24 cellular contexts compared by ENCODE assay signal in genomic region chr16:5026664-5027063, GRCh38. TPM values are rescaled to one million over a fixed set of nuclear protein-coding genes. Genes with fewer than 3 reads are reported as not detected.
DNase-seq lines count a peak whose midpoint lies in the region.
"Had no signal": no experiment of that assay in that cellular context is flagged by ENCODE, and none has a peak within 500 bp of the region (broad histone marks: within the 10 kb centered on the region; RNA-seq: fewer than 3 reads in every experiment).

No MANE protein-coding gene starts in this region.

- H4K91ac ChIP-seq in neuronal stem cell (ENCODE audit: low read depth, low read length, poor library complexity), result no peak overlapping the region

- no peaks in the 10 kb centered on the region for H3K9me3 ChIP-seq in neuronal stem cell (replicated peaks in 1 of 2; ENCODE audit: control insufficient read depth in 2 of 2, insufficient read depth in 1 of 2, low read depth in 1 of 2, low read length in 2 of 2)
- H3K9me3 ChIP-seq: A549; BE2C; BLaER1 treated with 17β-estradiol and CSF1 and Interleukin-3, amounts not matched to agents 10 nM and 100 nM had no signal

- H3K9ac ChIP-seq in neuronal stem cell (ENCODE audit: low read depth, low read length, poor library complexity), result no peak overlapping the region
- H3K9ac ChIP-seq: BLaER1 treated with 17β-estradiol and CSF1 and Interleukin-3, amounts not matched to agents 10 nM and 100 nM; GM23248 had no signal

- H3K4ac ChIP-seq in neuronal stem cell (ENCODE audit: low read length), result no peak overlapping the region

- no peak overlapping the region for H3K18ac ChIP-seq in neuronal stem cell (ENCODE audit: low read length)

- H3K4me3 ChIP-seq in H7 (ENCODE audit: insufficient read depth, low read depth, low read length) (no peak overlapping the region), neuronal stem cell (ENCODE audit: low read length in 2 of 2) (no peak overlapping the region)
- H3K4me3 ChIP-seq: A549; BLaER1 treated with 17β-estradiol and CSF1 and Interleukin-3, amounts not matched to agents 10 nM and 100 nM; GM23248 had no signal

- H3K36me3 ChIP-seq in H7 (replicated peaks; ENCODE audit: control insufficient read depth, insufficient read depth, low read length) (no peaks in the 10 kb centered on the region), neuronal stem cell (replicated peaks in 1 of 2; ENCODE audit: control insufficient read depth in 2 of 2, insufficient read depth in 2 of 2, low read length in 2 of 2) (no peaks in the 10 kb centered on the region)
- H3K36me3 ChIP-seq: BE2C had no signal

- H3K23ac ChIP-seq in neuronal stem cell (ENCODE audit: low read depth, low read length, poor library complexity), result no peak overlapping the region

- no peak overlapping the region for H3K27ac ChIP-seq in neuronal stem cell (replicated peaks; ENCODE audit: low read length)
- H3K27ac ChIP-seq: A549; BLaER1 treated with 17β-estradiol and CSF1 and Interleukin-3, amounts not matched to agents 10 nM and 100 nM; GM23248 had no signal

- H3K79me1 ChIP-seq in neuronal stem cell (ENCODE audit: low read depth, low read length), result peaks cover 4% of the 10 kb centered on the region

- WGBS in neuronal stem cell (ENCODE audit: extremely low coverage in 2 of 2, insufficient read length in 2 of 2, insufficient replicate concordance in 1 of 2), 2 donors, result no CpG with 5 or more reads among the region's 8 CpGs

- no peak overlapping the region for H2BK12ac ChIP-seq in neuronal stem cell (ENCODE audit: low read length)

- no peaks in the 10 kb centered on the region for H3K27me3 ChIP-seq in H7 (ENCODE audit: control insufficient read depth, insufficient read depth, low read length)
- H3K27me3 ChIP-seq in neuronal stem cell (ENCODE audit: control insufficient read depth in 3 of 3, insufficient read depth in 3 of 3, low read depth in 1 of 3, low read length in 3 of 3), result no peaks in the 10 kb centered on the region
- H3K27me3 ChIP-seq: BLaER1 treated with 17β-estradiol and CSF1 and Interleukin-3, amounts not matched to agents 10 nM and 100 nM had no signal

- DNase-seq in H7 (peak; percentile 30), epidermal melanocyte (ENCODE audit: insufficient read length, low spot score) (peak; percentile 1), neuronal stem cell (ENCODE audit: low spot score) (no peak), posterior vena cava (ENCODE audit: low spot score) (peak; percentile 25), NCI-H1417 (lab: John Stamatoyannopoulos, UW) (no peak), cerebellar cortex (ENCODE audit: low spot score) (no peak), OCI-M2 (lab: John Stamatoyannopoulos, UW; ENCODE audit: unreplicated experiment) (no peak)
- DNase-seq in stimulated activated CD4-positive, alpha-beta T cell treated with anti-CD3 and anti-CD28 coated beads, Interleukin-4, amount 100 ng/mL, for 24 hours, result no peak
- DNase-seq: 8988T; ACHN; AML-193; BE2C; CD4-positive, alpha-beta T cell; DMS53; DMS79 treated with DMSO at 0.1 percent for 48 hours; GF-D8; GM23248; H9 had no signal

- H2BK120ac ChIP-seq in neuronal stem cell (ENCODE audit: low read depth, low read length), result no peak overlapping the region

- peak overlapping the region; percentile 24 for H2AK5ac ChIP-seq in neuronal stem cell (ENCODE audit: low read depth, low read length)

- H2AFZ ChIP-seq in neuronal stem cell (ENCODE audit: low read length), result no peak overlapping the region
- H2AFZ ChIP-seq: GM23248 had no signal

- no peak overlapping the region for H2BK5ac ChIP-seq in neuronal stem cell (ENCODE audit: low read length)

- no peak overlapping the region for H3K4me2 ChIP-seq in neuronal stem cell (ENCODE audit: insufficient read depth, low read length, poor library complexity, severe bottlenecking)
- H3K4me2 ChIP-seq: A549; BLaER1 treated with 17β-estradiol and CSF1 and Interleukin-3, amounts not matched to agents 10 nM and 100 nM had no signal

- H3K4me1 ChIP-seq in neuronal stem cell (ENCODE audit: control insufficient read depth in 2 of 2, insufficient read depth in 1 of 2, low read depth in 1 of 2, low read length in 2 of 2), result no peaks in the 10 kb centered on the region
- H3K4me1 ChIP-seq: BE2C had no signal

- no peak overlapping the region for H3K14ac ChIP-seq in neuronal stem cell (ENCODE audit: low read length)

- H2BK15ac ChIP-seq in neuronal stem cell (ENCODE audit: low read length), result peak overlapping the region; percentile 46

- H4K8ac ChIP-seq in neuronal stem cell (ENCODE audit: low read depth, low read length), result no peak overlapping the region

- intact Hi-C loops in posterior vena cava (cut with DNase I), result no loop called here

RNA-seq across cellular contexts. Expression of gene NAGPA, which starts 7.1 kb away (rescaled TPM):
- 11.9 and 12.7 TPM in 2 replicates for total RNA-seq in H7 (2014; rRNA removed; shearing (Covaris generic))
- polyA plus RNA-seq in neuronal stem cell (2013, experiment 1 of 2), result 3.1 TPM
- 2.7 TPM for polyA plus RNA-seq in neuronal stem cell (2013, experiment 2 of 2)
- 1 to 10 TPM; 5.9 to 6.3 TPM for total RNA-seq in posterior vena cava

RNA-seq across cellular contexts. Expression of gene C16orf89, which starts 39.1 kb away (rescaled TPM):
- total RNA-seq in H7 (2014; rRNA removed; shearing (Covaris generic)), result 3.4 and 4.1 TPM in 2 replicates
- 0.52 TPM for polyA plus RNA-seq in neuronal stem cell (2013, experiment 1 of 2)
- 0.72 TPM for polyA plus RNA-seq in neuronal stem cell (2013, experiment 2 of 2)
- total RNA-seq in posterior vena cava, result 10 to 100 TPM; 32.3 to 54.2 TPM
- total RNA-seq: CD4-positive, alpha-beta T cell; CD8-positive, alpha-beta memory T cell; Daoy; G401; GM23248 had no signal
- polyA plus RNA-seq: A549; CD14-positive monocyte; CD8-positive, alpha-beta memory T cell; GM23248 had no signal

RNA-seq across cellular contexts. Expression of gene ALG1, which starts 45.0 kb away (rescaled TPM):
- total RNA-seq in H7 (2014; rRNA removed; shearing (Covaris generic)), result 18.7 and 19.6 TPM in 2 replicates
- polyA plus RNA-seq in neuronal stem cell (2013, experiment 1 of 2), result 7.9 TPM
- polyA plus RNA-seq in neuronal stem cell (2013, experiment 2 of 2), result 8.4 TPM
- 10 to 100 TPM; 14.7 to 16.4 TPM for total RNA-seq in posterior vena cava

Comparison
In these comparisons a context has a peak if more than half of its experiments do, and no peak if none do; other contexts are left out.
1. DNase-seq: peak in H7 (single experiment), epidermal melanocyte (single experiment) and posterior vena cava (single experiment); none in neuronal stem cell (single experiment), stimulated activated CD4-positive, alpha-beta T cell treated with anti-CD3 and anti-CD28 coated beads, Interleukin-4, amount 100 ng/mL, for 24 hours (single experiment), NCI-H1417 (0 of 3), cerebellar cortex (single experiment) and OCI-M2 (single experiment).